8 cellular contexts compared by ENCODE assay signal in genomic region chr5:160467555-160468418, GRCh38. TPM values are rescaled to one million over a fixed set of nuclear protein-coding genes. Genes with fewer than 3 reads are reported as not detected.
A peak's percentile ranks its signal among the peaks of the same experiment; 100 is the strongest.
DNase-seq lines count a peak whose midpoint lies in the region; ATAC-seq and TF ChIP-seq lines count a peak whose summit lies in the region.

No MANE protein-coding gene starts in this region.

- intact Hi-C loops in naive thymus-derived CD4-positive, alpha-beta T cell (cut with micrococcal nuclease): loop anchor here (1.0 to 5.0 kb wide), 7 partner anchors 10 to 1365 kb away; partner anchors contain the start of gene PTTG1 (in 1 of the 2)

- no peaks in the 10 kb centered on the region for H3K27me3 Mint-ChIP-seq in activated CD8-positive, alpha-beta memory T cell treated with anti-CD3 and anti-CD28 coated beads, Interleukin-2, amount 10 ng/mL, durations not matched to agents 7 days and 5 days
- H3K27me3 Mint-ChIP-seq in naive thymus-derived CD4-positive, alpha-beta T cell: no peaks in the 10 kb centered on the region
- H3K27me3 Mint-ChIP-seq in stimulated activated naive CD8-positive, alpha-beta T cell treated with anti-CD3 and anti-CD28 coated beads, Interleukin-15, Interleukin-2, amounts not matched to agents 100 ng/mL and 50 ng/mL, for 24 hours: no peaks in the 10 kb centered on the region

- no peak for TF ChIP-seq CTCF in epithelial cell of esophagus (IDR thresholded peaks at IDR 0.05; ENCODE audit: insufficient read depth, low read depth, low read length, missing control alignments)

- peaks cover 28 to 34% of the 10 kb centered on the region in 2 donors for H3K4me1 ChIP-seq in naive thymus-derived CD4-positive, alpha-beta T cell (ENCODE audit: control insufficient read depth in 2 of 2, insufficient read depth in 2 of 2, low read length in 2 of 2)

- no peaks in the 10 kb centered on the region for H3K9me3 Mint-ChIP-seq in activated CD8-positive, alpha-beta memory T cell treated with anti-CD3 and anti-CD28 coated beads, Interleukin-2, amount 10 ng/mL, durations not matched to agents 7 days and 5 days (ENCODE audit: low read depth)
- H3K9me3 Mint-ChIP-seq in naive thymus-derived CD4-positive, alpha-beta T cell: no peaks in the 10 kb centered on the region
- no peaks in the 10 kb centered on the region for H3K9me3 Mint-ChIP-seq in stimulated activated naive CD8-positive, alpha-beta T cell treated with anti-CD3 and anti-CD28 coated beads, Interleukin-15, Interleukin-2, amounts not matched to agents 100 ng/mL and 50 ng/mL, for 24 hours

- H3K27ac Mint-ChIP-seq in activated CD8-positive, alpha-beta memory T cell treated with anti-CD3 and anti-CD28 coated beads, Interleukin-2, amount 10 ng/mL, durations not matched to agents 7 days and 5 days: peak overlapping the region; percentile 99
- H3K27ac Mint-ChIP-seq in naive thymus-derived CD4-positive, alpha-beta T cell: peak overlapping the region; percentile 73 to 99 (median 81)
- peak overlapping the region; percentile 99 for H3K27ac Mint-ChIP-seq in stimulated activated naive CD8-positive, alpha-beta T cell treated with anti-CD3 and anti-CD28 coated beads, Interleukin-15, Interleukin-2, amounts not matched to agents 100 ng/mL and 50 ng/mL, for 24 hours

- peak; percentile 93 for ATAC-seq in GM21717 (IDR thresholded peaks at IDR 0.05; ENCODE audit: unreplicated experiment)
- ATAC-seq in activated CD8-positive, alpha-beta memory T cell treated with anti-CD3 and anti-CD28 coated beads, Interleukin-2, amount 10 ng/mL, durations not matched to agents 7 days and 5 days: peak; percentile 86
- peak; percentile 91 for ATAC-seq in naive thymus-derived CD4-positive, alpha-beta T cell

- CTCF ChIA-PET in activated CD8-positive, alpha-beta memory T cell treated with anti-CD3 and anti-CD28 coated beads, Interleukin-2, amount 10 ng/mL, durations not matched to agents 7 days and 5 days (lab: Charles Lee): interaction anchor here (0.6 to 9.8 kb wide), 11 partner anchors 10 to 1263 kb away, joined by 3 to 172 read pairs (median 9); partner anchors contain the start of genes PTTG1 and SLU7
- CTCF ChIA-PET in naive thymus-derived CD4-positive, alpha-beta T cell (lab: Charles Lee): interaction anchor here (0.7 to 2.3 kb wide), 2 partner anchors 8 to 29 kb away, joined by 3 to 22 read pairs; no protein-coding TSS in a partner anchor

- POLR2A ChIA-PET in naive thymus-derived CD4-positive, alpha-beta T cell (lab: Charles Lee): interaction anchor here (1.4 to 2.0 kb wide), 3 partner anchors 10 to 49 kb away, joined by 5 to 11 read pairs (median 11); partner anchors contain the start of gene SLU7

- H3K27ac ChIP-seq in naive thymus-derived CD4-positive, alpha-beta T cell (ENCODE audit: low read depth, low read length): peak overlapping the region; percentile 48

- H3K27me3 ChIP-seq in MG63: no peaks in the 10 kb centered on the region
- H3K27me3 ChIP-seq in naive thymus-derived CD4-positive, alpha-beta T cell (ENCODE audit: control insufficient read depth in 2 of 2, insufficient read depth in 2 of 2, low read length in 2 of 2): no peaks in the 10 kb centered on the region

- peak; percentile 83 for DNase-seq in ELF-1 (ENCODE audit: low read depth, low spot score)
- peak; percentile 83 for DNase-seq in MG63
- DNase-seq in activated CD8-positive, alpha-beta memory T cell treated with anti-CD3 and anti-CD28 coated beads, Interleukin-2, amount 10 ng/mL, durations not matched to agents 7 days and 5 days: peak; percentile 95
- peak; percentile 81 for DNase-seq in epithelial cell of esophagus (ENCODE audit: low read depth)
- peak; percentile 24 to 88 (median 48) for DNase-seq in naive thymus-derived CD4-positive, alpha-beta T cell
- no peak for DNase-seq in NCI-H2029 (lab: John Stamatoyannopoulos, UW)

- H3K4me3 Mint-ChIP-seq in activated CD8-positive, alpha-beta memory T cell treated with anti-CD3 and anti-CD28 coated beads, Interleukin-2, amount 10 ng/mL, durations not matched to agents 7 days and 5 days: peak overlapping the region; percentile 97
- peak overlapping the region; percentile 80 to 100 (median 88) for H3K4me3 Mint-ChIP-seq in naive thymus-derived CD4-positive, alpha-beta T cell
- H3K4me3 Mint-ChIP-seq in stimulated activated naive CD8-positive, alpha-beta T cell treated with anti-CD3 and anti-CD28 coated beads, Interleukin-15, Interleukin-2, amounts not matched to agents 100 ng/mL and 50 ng/mL, for 24 hours: peak overlapping the region; percentile 99

- no peak overlapping the region for H3K4me3 ChIP-seq in MG63
- H3K4me3 ChIP-seq in epithelial cell of esophagus (ENCODE audit: low read length): no peak overlapping the region
- H3K4me3 ChIP-seq in naive thymus-derived CD4-positive, alpha-beta T cell (ENCODE audit: low read length): peak overlapping the region; percentile 69

- H3K9me3 ChIP-seq in MG63: no peaks in the 10 kb centered on the region
- H3K9me3 ChIP-seq in naive thymus-derived CD4-positive, alpha-beta T cell (ENCODE audit: control insufficient read depth in 2 of 3, low read length in 3 of 3): no peaks in the 10 kb centered on the region

- H3K36me3 ChIP-seq in MG63: no peaks in the 10 kb centered on the region
- no peaks in the 10 kb centered on the region for H3K36me3 ChIP-seq in naive thymus-derived CD4-positive, alpha-beta T cell (ENCODE audit: control insufficient read depth in 2 of 3, insufficient read depth in 3 of 3, low read length in 3 of 3)

- H3K36me3 Mint-ChIP-seq in activated CD8-positive, alpha-beta memory T cell treated with anti-CD3 and anti-CD28 coated beads, Interleukin-2, amount 10 ng/mL, durations not matched to agents 7 days and 5 days: peaks cover 38% of the 10 kb centered on the region
- H3K36me3 Mint-ChIP-seq in naive thymus-derived CD4-positive, alpha-beta T cell: peaks cover 0 to 25% (median 0%) of the 10 kb centered on the region in 5 donors
- peaks cover 40% of the 10 kb centered on the region for H3K36me3 Mint-ChIP-seq in stimulated activated naive CD8-positive, alpha-beta T cell treated with anti-CD3 and anti-CD28 coated beads, Interleukin-15, Interleukin-2, amounts not matched to agents 100 ng/mL and 50 ng/mL, for 24 hours (ENCODE audit: low read depth)

- peaks cover 73% of the 10 kb centered on the region for H3K4me1 Mint-ChIP-seq in activated CD8-positive, alpha-beta memory T cell treated with anti-CD3 and anti-CD28 coated beads, Interleukin-2, amount 10 ng/mL, durations not matched to agents 7 days and 5 days
- H3K4me1 Mint-ChIP-seq in naive thymus-derived CD4-positive, alpha-beta T cell: peaks cover 36 to 80% (median 70%) of the 10 kb centered on the region in 7 donors
- H3K4me1 Mint-ChIP-seq in stimulated activated naive CD8-positive, alpha-beta T cell treated with anti-CD3 and anti-CD28 coated beads, Interleukin-15, Interleukin-2, amounts not matched to agents 100 ng/mL and 50 ng/mL, for 24 hours (ENCODE audit: low read depth): peaks cover 85% of the 10 kb centered on the region

RNA-seq across cellular contexts. Expression of gene PTTG1, which starts 46.1 kb away (rescaled TPM):
- 567 and 761 TPM in 2 replicates for total RNA-seq in MG63 (2014; rRNA removed; shearing (Covaris generic); ENCODE audit: low replicate concordance)
- 100 to 1,000 TPM; 204 to 212 TPM for total RNA-seq in activated CD8-positive, alpha-beta memory T cell treated with anti-CD3 and anti-CD28 coated beads, Interleukin-2, amount 10 ng/mL, durations not matched to agents 7 days and 5 days
- total RNA-seq in naive thymus-derived CD4-positive, alpha-beta T cell: 10 to 100 TPM in 1 of 5 experiments, 1 to 10 TPM in 4; 3.8 to 97.7 (median 5.7) TPM
- 10 to 100 TPM; 10.5 to 11.8 TPM for polyA plus RNA-seq in naive thymus-derived CD4-positive, alpha-beta T cell

RNA-seq across cellular contexts. Expression of gene SLU7, which starts 48.9 kb away (rescaled TPM):
- total RNA-seq in MG63 (2014; rRNA removed; shearing (Covaris generic); ENCODE audit: low replicate concordance): 42.3 and 88.8 TPM in 2 replicates
- total RNA-seq in activated CD8-positive, alpha-beta memory T cell treated with anti-CD3 and anti-CD28 coated beads, Interleukin-2, amount 10 ng/mL, durations not matched to agents 7 days and 5 days: 10 to 100 TPM; 50.1 to 54.6 TPM
- 10 to 100 TPM; 53.0 to 85.3 (median 77.0) TPM for total RNA-seq in naive thymus-derived CD4-positive, alpha-beta T cell
- polyA plus RNA-seq in naive thymus-derived CD4-positive, alpha-beta T cell: 10 to 100 TPM; 64.1 to 78.1 TPM
